In the genomic region with DNA sequence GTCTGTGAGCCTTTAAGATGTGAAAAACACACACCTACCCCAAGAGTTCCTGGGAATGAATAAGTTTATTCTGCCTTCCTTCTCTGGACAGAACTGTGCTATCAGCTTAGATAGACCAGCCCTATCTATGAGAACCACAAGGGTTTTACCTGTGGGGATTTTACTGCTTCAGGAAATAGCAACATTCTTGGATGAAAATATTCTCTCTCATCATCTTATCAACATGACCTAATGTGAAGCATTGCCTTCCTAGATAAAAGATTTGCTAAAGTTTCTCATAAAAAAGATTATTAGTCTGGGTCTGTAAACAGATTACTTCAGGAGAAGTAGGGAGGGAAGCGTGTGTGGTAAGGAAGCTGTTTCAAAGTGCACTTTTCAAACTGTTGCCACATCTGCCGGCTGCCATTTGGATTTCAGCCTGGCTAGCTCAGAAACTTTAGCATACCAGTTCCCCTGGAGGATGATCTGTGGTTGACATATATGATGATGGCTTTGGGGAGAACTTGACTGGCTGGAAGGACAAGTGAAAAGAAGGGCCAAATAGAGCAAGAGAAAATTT, we compare ENCODE assay signal across 18 cellular contexts. TPM values are rescaled to one million over a fixed set of nuclear protein-coding genes. Genes with fewer than 3 reads are reported as not detected.
"Had no signal": no experiment of that assay in that cellular context is flagged by ENCODE, and none has a peak within 500 bp of the region (broad histone marks: within the 10 kb centered on the region; RNA-seq: fewer than 3 reads in every experiment).

A gene (minus strand): TSS at position 120 of the 559 bp plus-strand sequence. CDS start 220 bp downstream, outside the sequence.

- H3K36me3 Mint-ChIP-seq: activated naive CD4-positive, alpha-beta T cell treated with anti-CD3 and anti-CD28 coated beads, Interleukin-2, amount 50 U/mL, for 24 hours; memory B cell had no signal

- DNase-seq: activated effector memory CD4-positive, alpha-beta T cell treated with Interleukin-2 at 50 U/mL for 16 hours; activated T-cell treated with anti-CD3 and anti-CD28 coated beads, Interleukin-2, amount 50 U/mL, for 1 hour; foreskin melanocyte; head of caudate nucleus; left ventricle myocardium inferior; nephron progenitor cell; psoas muscle; stimulated activated CD4-positive, alpha-beta T cell treated with anti-CD3 and anti-CD28 coated beads, Interleukin-2, amount 100 ng/mL, for 48 hours; stimulated activated naive CD4-positive, alpha-beta T cell treated with Interleukin-2 at 50 U/mL for 16 hours; T-helper 2 cell; upper lobe of right lung had no signal

- H3K4me1 Mint-ChIP-seq: activated naive CD4-positive, alpha-beta T cell treated with anti-CD3 and anti-CD28 coated beads, Interleukin-2, amount 50 U/mL, for 24 hours; memory B cell had no signal

- H3K27ac ChIP-seq: esophagus muscularis mucosa, left ventricle myocardium inferior, psoas muscle, suprapubic skin, upper lobe of right lung had no signal

- H3K4me3 Mint-ChIP-seq: activated naive CD4-positive, alpha-beta T cell treated with anti-CD3 and anti-CD28 coated beads, Interleukin-2, amount 50 U/mL, for 24 hours; memory B cell; nephron progenitor cell had no signal

- H3K27me3 ChIP-seq: esophagus muscularis mucosa, suprapubic skin, upper lobe of right lung had no signal

- H3K9me3 ChIP-seq: esophagus muscularis mucosa, left ventricle myocardium inferior, psoas muscle, suprapubic skin, upper lobe of right lung had no signal

- ATAC-seq: activated CD4-positive, CD25-positive, alpha-beta regulatory T cell treated with anti-CD3 and anti-CD28 coated beads, Interleukin-2, amount 50 U/mL, for 24 hours; psoas muscle; upper lobe of right lung had no signal

- FAIRE-seq: keratinocyte had no signal

- H3K36me3 ChIP-seq: esophagus muscularis mucosa, left ventricle myocardium inferior, suprapubic skin, upper lobe of right lung had no signal

- H3K4me3 ChIP-seq: esophagus muscularis mucosa, left ventricle myocardium inferior, psoas muscle, suprapubic skin, upper lobe of right lung had no signal

- H3K27ac Mint-ChIP-seq: activated naive CD4-positive, alpha-beta T cell treated with anti-CD3 and anti-CD28 coated beads, Interleukin-2, amount 50 U/mL, for 24 hours; memory B cell; nephron progenitor cell had no signal

- H3K9me3 Mint-ChIP-seq: activated naive CD4-positive, alpha-beta T cell treated with anti-CD3 and anti-CD28 coated beads, Interleukin-2, amount 50 U/mL, for 24 hours; memory B cell had no signal

- H3K4me1 ChIP-seq: esophagus muscularis mucosa, left ventricle myocardium inferior, psoas muscle, suprapubic skin, upper lobe of right lung had no signal

RNA-seq across cellular contexts. Expression of the gene that starts here (rescaled TPM):
- total RNA-seq: cerebellum, esophagus muscularis mucosa, left ventricle myocardium inferior, psoas muscle, upper lobe of right lung had no signal
- polyA plus RNA-seq: keratinocyte, psoas muscle had no signal
